ENCODE assay signal across 1 cellular context in the genomic region with DNA sequence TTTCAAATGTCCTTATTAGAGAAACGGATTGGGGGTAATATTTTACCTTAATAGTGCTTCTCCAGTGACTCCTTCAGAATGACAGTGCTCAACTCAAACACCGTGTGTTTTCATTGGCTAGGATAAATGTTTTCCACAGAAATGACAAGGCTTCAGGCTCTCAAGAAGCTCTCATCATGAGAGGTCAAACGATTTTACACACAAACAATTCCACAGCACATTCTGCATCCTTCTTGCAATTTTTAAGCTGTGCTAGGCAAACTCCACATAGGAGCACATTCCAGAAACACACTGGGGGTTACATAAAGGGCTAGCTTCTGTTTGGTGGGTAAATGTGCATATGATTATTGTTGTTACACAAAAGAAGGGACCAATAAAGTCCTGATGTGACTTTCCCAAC.
TF ChIP-seq lines count a peak whose summit lies in the region.

No MANE protein-coding gene starts in this region.

TF ChIP-seq in WTC11, 78 proteins besides CTCF, POLR2A, EP300 and RAD21 (continued from another document):
- TF ChIP-seq ZMAT4 (CRISPR knock-in tag; IDR thresholded peaks at IDR 0.05): no peak
- no peak for TF ChIP-seq ZNF138 (CRISPR knock-in tag; conservative IDR thresholded peaks at IDR 0.05)
- no peak for TF ChIP-seq RELA (CRISPR knock-in tag; IDR thresholded peaks at IDR 0.05; ENCODE audit: borderline replicate concordance)
- no peak for TF ChIP-seq NR3C1 (CRISPR knock-in tag; conservative IDR thresholded peaks at IDR 0.05; ENCODE audit: low read depth)
